ENCODE assay signal across 26 cellular contexts in genomic region chr7:286278-286677, GRCh38. TPM values are rescaled to one million over a fixed set of nuclear protein-coding genes. Genes with fewer than 3 reads are reported as not detected.
DNase-seq lines count a peak whose midpoint lies in the region; ATAC-seq and TF ChIP-seq lines count a peak whose summit lies in the region.
"Had no signal": no experiment of that assay in that cellular context is flagged by ENCODE, and none has a peak within 500 bp of the region (broad histone marks: within the 10 kb centered on the region; RNA-seq: fewer than 3 reads in every experiment).

No MANE protein-coding gene starts in this region.

- H3K27me3 ChIP-seq in right atrium auricular region (peaks cover 14 to 15% of the 10 kb centered on the region in 2 donors), sigmoid colon (peaks cover 28 to 66% (median 29%) of the 10 kb centered on the region in 3 donors), testis (no peaks in the 10 kb centered on the region)

- H3K9me3 ChIP-seq in right atrium auricular region (no peaks in the 10 kb centered on the region), mucosa of descending colon (no peaks in the 10 kb centered on the region), sigmoid colon (no peaks in the 10 kb centered on the region), testis (no peaks in the 10 kb centered on the region)
- H3K9me3 ChIP-seq: SK-N-SH had no signal

- no peaks in the 10 kb centered on the region for H3K36me3 ChIP-seq in right atrium auricular region
- H3K36me3 ChIP-seq in mucosa of descending colon (ENCODE audit: low read depth): no peaks in the 10 kb centered on the region
- no peaks in the 10 kb centered on the region for H3K36me3 ChIP-seq in sigmoid colon
- H3K36me3 ChIP-seq in testis (ENCODE audit: low read depth, missing control alignments): no peaks in the 10 kb centered on the region

- ATAC-seq in left cardiac atrium: no peak
- ATAC-seq in mucosa of descending colon: no peak
- ATAC-seq: CD8-positive, alpha-beta T cell had no signal

- intact Hi-C loops in left cardiac atrium (cut with DNase I): no loop called here
- intact Hi-C loops in mucosa of descending colon (cut with DNase I, micrococcal nuclease): no loop called here
- intact Hi-C loops in sigmoid colon (cut with DNase I): no loop called here
- intact Hi-C loops in testis (cut with DNase I; ENCODE audit: low total_unique reads): no loop called here

- TF ChIP-seq CTCF in right atrium auricular region (IDR thresholded peaks at IDR 0.05) (no peak), mucosa of descending colon (IDR thresholded peaks at IDR 0.05) (no peak), sigmoid colon (IDR thresholded peaks at IDR 0.05) (no peak), testis (IDR thresholded peaks at IDR 0.05) (no peak)

- DNase-seq in left cardiac atrium: peak; percentile 4
- no peak for DNase-seq in right atrium auricular region (ENCODE audit: low spot score)
- DNase-seq in mucosa of descending colon: peak in 2 of 3 donors; percentile 32 to 36
- DNase-seq in sigmoid colon: peak; percentile 55
- DNase-seq in T-helper 2 cell: no peak
- DNase-seq in testis: no peak
- DNase-seq in NCI-H526 (lab: John Stamatoyannopoulos, UW): no peak
- DNase-seq: AML-193; C1 segment of cervical spinal cord; Calu3; CD8-positive, alpha-beta T cell; GDM1; KBM-7; MM.1S; NCI-H1092; NCI-H1436; NCI-H187 treated with DMSO at 0.1 percent for 48 hours; NCI-H2107; NCI-H510A; NCI-H748 treated with DMSO at 0.1 percent for 48 hours; SIG-M5; SK-N-SH had no signal

- TF ChIP-seq EP300 in sigmoid colon (IDR thresholded peaks at IDR 0.05): no peak

- TF ChIP-seq POLR2A in sigmoid colon (IDR thresholded peaks at IDR 0.05) (no peak), testis (IDR thresholded peaks at IDR 0.05) (no peak)

- H3K4me3 ChIP-seq in right atrium auricular region: no peak overlapping the region
- H3K4me3 ChIP-seq in mucosa of descending colon: no peak overlapping the region
- H3K4me3 ChIP-seq in sigmoid colon: no peak overlapping the region
- H3K4me3 ChIP-seq in testis: no peak overlapping the region

- 89 to 90% methylated on average over 17 of the region's 17 CpGs for WGBS in sigmoid colon, 2 donors
- 88 to 96% methylated on average over 17 of the region's 17 CpGs for WGBS in testis, 2 donors

- H3K4me1 ChIP-seq in right atrium auricular region (peaks cover 0 to 16% of the 10 kb centered on the region in 2 donors), mucosa of descending colon (ENCODE audit: low read depth) (peaks cover 2% of the 10 kb centered on the region), sigmoid colon (peaks cover 0 to 19% (median 16%) of the 10 kb centered on the region in 4 donors), testis (peaks cover 11% of the 10 kb centered on the region)

- H3K27ac ChIP-seq in right atrium auricular region (no peak overlapping the region), sigmoid colon (no peak overlapping the region), testis (no peak overlapping the region)
- H3K27ac ChIP-seq: RWPE1 had no signal

RNA-seq across cellular contexts. Expression of gene FOXL3, which starts 3.7 kb away (rescaled TPM):
- total RNA-seq in left cardiac atrium (not detected), right atrium auricular region (not detected), mucosa of descending colon (under 1 TPM in 1 of 3 donors, not detected in 2; 0.43 TPM), sigmoid colon (not detected), testis (10 to 100 TPM in 1 of 2 donors, 1 to 10 TPM in 1; 4.5 to 14.5 TPM)
- polyA plus RNA-seq in sigmoid colon (not detected), testis (ENCODE audit: insufficient read depth, low read depth, low replicate concordance) (37.7 TPM)
- total RNA-seq: A172; Calu3; CD8-positive, alpha-beta T cell; Daoy had no signal
- polyA plus RNA-seq: AG04450, SK-N-SH had no signal

Comparison
In these comparisons a context has a peak if more than half of its experiments do, and no peak if none do; other contexts are left out.
1. DNase-seq: peak in left cardiac atrium (single experiment), mucosa of descending colon (2 of 3) and sigmoid colon (single experiment); none in right atrium auricular region (single experiment), T-helper 2 cell (0 of 5), testis (single experiment) and NCI-H526 (0 of 2).